In genomic region chr10:124650820-124651401, GRCh38 we compare ENCODE assay signal across 8 cellular contexts.
DNase-seq lines count a peak whose midpoint lies in the region; ATAC-seq and TF ChIP-seq lines count a peak whose summit lies in the region.

No MANE protein-coding gene starts in this region.

- H3K27ac ChIP-seq in HUES48 (ENCODE audit: low read depth, low read length) (peak overlapping the region; percentile 82), lower lobe of right lung (peak overlapping the region; percentile 83)

- ATAC-seq in lower lobe of right lung = no peak
- ATAC-seq in stimulated activated naive CD8-positive, alpha-beta T cell treated with anti-CD3 and anti-CD28 coated beads, Interleukin-15, amount 100 ng/mL, for 72 hours = peak; percentile 83
- no peak for ATAC-seq in HG02610 (IDR thresholded peaks at IDR 0.05; ENCODE audit: unreplicated experiment)
- no peak for ATAC-seq in GM18519 (IDR thresholded peaks at IDR 0.05; ENCODE audit: low FRiP score, unreplicated experiment)

- H3K4me1 ChIP-seq in HUES48 (ENCODE audit: control insufficient read depth, insufficient read depth, low read length) (peaks cover 16% of the 10 kb centered on the region), lower lobe of right lung (peaks cover 97% of the 10 kb centered on the region)

- no peaks in the 10 kb centered on the region for H3K9me3 Mint-ChIP-seq in stimulated activated naive CD8-positive, alpha-beta T cell treated with anti-CD3 and anti-CD28 coated beads, Interleukin-15, amount 100 ng/mL, for 72 hours

- H3K4me3 Mint-ChIP-seq in stimulated activated naive CD8-positive, alpha-beta T cell treated with anti-CD3 and anti-CD28 coated beads, Interleukin-15, amount 100 ng/mL, for 72 hours = peak overlapping the region; percentile 63 to 65

- H3K27me3 ChIP-seq in HUES48 (ENCODE audit: control insufficient read depth, insufficient read depth, low read length) (no peaks in the 10 kb centered on the region), lower lobe of right lung (ENCODE audit: low read depth) (no peaks in the 10 kb centered on the region)

- H3K4me1 Mint-ChIP-seq in stimulated activated naive CD8-positive, alpha-beta T cell treated with anti-CD3 and anti-CD28 coated beads, Interleukin-15, amount 100 ng/mL, for 72 hours = peaks cover 93% of the 10 kb centered on the region

- peak overlapping the region; percentile 74 to 82 for H3K27ac Mint-ChIP-seq in stimulated activated naive CD8-positive, alpha-beta T cell treated with anti-CD3 and anti-CD28 coated beads, Interleukin-15, amount 100 ng/mL, for 72 hours

- intact Hi-C loops in lower lobe of right lung (cut with DNase I) = no loop called here

- H3K9me3 ChIP-seq in HUES48 (ENCODE audit: control insufficient read depth, insufficient read depth, low read length) (no peaks in the 10 kb centered on the region), lower lobe of right lung (no peaks in the 10 kb centered on the region)

- H3K4me3 ChIP-seq in HUES48 (ENCODE audit: low read depth, low read length) (no peak overlapping the region), lower lobe of right lung (no peak overlapping the region)

- no peaks in the 10 kb centered on the region for H3K27me3 Mint-ChIP-seq in stimulated activated naive CD8-positive, alpha-beta T cell treated with anti-CD3 and anti-CD28 coated beads, Interleukin-15, amount 100 ng/mL, for 72 hours

- no peaks in the 10 kb centered on the region for H3K36me3 ChIP-seq in HUES48 (ENCODE audit: control insufficient read depth, insufficient read depth, low read length)
- H3K36me3 ChIP-seq in lower lobe of right lung = no peaks in the 10 kb centered on the region

- DNase-seq in activated T-cell treated with anti-CD3 and anti-CD28 coated beads for 4 hours = peak; percentile 39
- no peak for DNase-seq in lower lobe of right lung
- peak; percentile 74 to 84 for DNase-seq in stimulated activated naive CD8-positive, alpha-beta T cell treated with anti-CD3 and anti-CD28 coated beads, Interleukin-15, amount 100 ng/mL, for 72 hours
- no peak for DNase-seq in NCI-H524 treated with DMSO at 0.1 percent for 48 hours (lab: John Stamatoyannopoulos, UW)
- no peak for DNase-seq in retina

- H3K9ac ChIP-seq in HUES48 (ENCODE audit: low read depth, low read length) = peak overlapping the region; percentile 0; the same call in 1 of the 2 replicates

- TF ChIP-seq CTCF in lower lobe of right lung (IDR thresholded peaks at IDR 0.05) = no peak

Comparison
In these comparisons a context has a peak if more than half of its experiments do, and no peak if none do; other contexts are left out.
1. DNase-seq: peak in activated T-cell treated with anti-CD3 and anti-CD28 coated beads for 4 hours (single experiment) and stimulated activated naive CD8-positive, alpha-beta T cell treated with anti-CD3 and anti-CD28 coated beads, Interleukin-15, amount 100 ng/mL, for 72 hours (2 of 2); none in lower lobe of right lung (single experiment), NCI-H524 treated with DMSO at 0.1 percent for 48 hours (single experiment) and retina (single experiment).